Comparison of ENCODE assay signal across 15 cellular contexts in the genomic region with DNA sequence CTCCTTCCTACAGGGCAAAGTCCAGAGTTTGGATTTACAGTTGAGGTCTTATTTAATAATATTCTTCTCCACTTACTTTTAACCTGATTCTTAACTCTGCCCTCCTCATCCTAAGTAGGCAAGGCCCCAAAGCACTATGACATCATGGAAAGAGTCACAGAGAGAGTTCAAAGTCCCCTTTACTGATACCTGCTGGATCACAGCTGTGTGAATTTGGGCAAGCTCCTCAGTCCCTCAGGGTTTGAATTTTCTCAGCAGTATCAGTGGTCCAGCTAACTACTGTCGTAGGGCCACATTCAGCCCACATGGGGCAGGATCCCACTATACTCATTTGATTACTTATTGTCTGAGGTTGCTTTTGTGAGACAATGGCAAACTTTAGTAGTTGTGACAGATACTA. TPM values are rescaled to one million over a fixed set of nuclear protein-coding genes. Genes with fewer than 3 reads are reported as not detected.
A peak's percentile ranks its signal among the peaks of the same experiment; 100 is the strongest.
DNase-seq lines count a peak whose midpoint lies in the region; ATAC-seq, FAIRE-seq and TF ChIP-seq lines count a peak whose summit lies in the region.
"Had no signal": no experiment of that assay in that cellular context is flagged by ENCODE, and none has a peak within 500 bp of the region (broad histone marks: within the 10 kb centered on the region; RNA-seq: fewer than 3 reads in every experiment).

No MANE protein-coding gene starts in this region.

- intact Hi-C loops in HepG2 (cut with micrococcal nuclease; ENCODE audit: unreplicated experiment), result no loop called here

- in situ Hi-C loops in HepG2 (cut with HindIII; ENCODE audit: extremely low pct_ligation_motif_present, low pct_unique_long_range_greater_than_20kb), result no loop called here

- no peaks in the 10 kb centered on the region for H3K79me2 ChIP-seq in HepG2 (ENCODE audit: insufficient read depth, low read length)

- H3K9ac ChIP-seq in HepG2 (ENCODE audit: insufficient read depth, low read depth, low read length), result no peak overlapping the region

- H2AFZ ChIP-seq in HepG2 (ENCODE audit: low read length), result no peak overlapping the region

- CTCF ChIA-PET in HepG2 (lab: Yijun Ruan, JAX; ENCODE audit: low intra/inter-chr PET ratio, low total read pairs), result no interaction called here

- H3K27me3 ChIP-seq in HepG2 (ENCODE audit: control insufficient read depth in 1 of 2, insufficient read depth in 2 of 2, low read length in 2 of 2), result no peaks in the 10 kb centered on the region
- H3K27me3 ChIP-seq: foreskin keratinocyte, sigmoid colon, upper lobe of left lung had no signal

- TF ChIP-seq EP300 in HepG2 (IDR thresholded peaks at IDR 0.05; ENCODE audit: low read depth in 2 of 2, low read length in 2 of 2) (no peak), HepG2 (CRISPR knock-in tag; IDR thresholded peaks at IDR 0.05; ENCODE audit: borderline replicate concordance) (no peak)

- H3K9me3 ChIP-seq in HepG2 (ENCODE audit: low read length), result no peaks in the 10 kb centered on the region
- H3K9me3 ChIP-seq: sigmoid colon had no signal

- FAIRE-seq in HepG2 (lab: Jason Lieb, UNC), result no peak
- FAIRE-seq: GM12891 had no signal

- peak; percentile 78 for ATAC-seq in GM18858 (IDR thresholded peaks at IDR 0.05; ENCODE audit: unreplicated experiment)
- peak; percentile 66 for ATAC-seq in GM21423 (IDR thresholded peaks at IDR 0.05; ENCODE audit: unreplicated experiment)
- ATAC-seq in HG03159 (IDR thresholded peaks at IDR 0.05; ENCODE audit: unreplicated experiment), result peak; percentile 73
- no peak; the same call in 2 of the 3 replicates for ATAC-seq in HepG2
- ATAC-seq: foreskin keratinocyte had no signal

- no peaks in the 10 kb centered on the region for H4K20me1 ChIP-seq in HepG2 (ENCODE audit: insufficient read depth, low read length)

- H3K4me1 ChIP-seq in HepG2 (ENCODE audit: insufficient read depth, low read length), result peaks cover 13% of the 10 kb centered on the region; the same call in 1 of the 2 replicates
- H3K4me1 ChIP-seq: foreskin keratinocyte, sigmoid colon, upper lobe of left lung had no signal

- H3K4me3 ChIP-seq in HepG2 (replicated peaks in 1 of 3; ENCODE audit: insufficient read depth in 1 of 3, low read depth in 2 of 3, low read length in 3 of 3), result no peak overlapping the region
- H3K4me3 ChIP-seq: sigmoid colon, upper lobe of left lung had no signal

- no peak overlapping the region for H3K4me2 ChIP-seq in HepG2 (ENCODE audit: low read depth, low read length)

- H3K27ac ChIP-seq in HepG2 (ENCODE audit: extremely low read length, insufficient read depth, low read length), result no peak overlapping the region
- H3K27ac ChIP-seq: foreskin keratinocyte, sigmoid colon, upper lobe of left lung had no signal

- TF ChIP-seq RAD21 in HepG2 (CRISPR knock-in tag; IDR thresholded peaks at IDR 0.05), result no peak

- POLR2A ChIA-PET in HepG2 (lab: Yijun Ruan, JAX), result no interaction called here

- DNase-seq in HepG2 (ENCODE audit: low spot score), result peak; percentile 42
- no peak for DNase-seq in cerebellar cortex (ENCODE audit: low spot score)
- DNase-seq in stimulated activated CD4-positive, alpha-beta T cell treated with anti-CD3 and anti-CD28 coated beads, Interleukin-2, amount 100 ng/mL, for 48 hours, result no peak
- no peak for DNase-seq in NOMO-1 treated with dmso at 0.1 percent for 144 hours (lab: John Stamatoyannopoulos, UW; ENCODE audit: unreplicated experiment)
- DNase-seq: activated B cell treated with CpG ODN at 0.5 μM for 24 hours; foreskin keratinocyte; MM.1S; RPMI8226; sigmoid colon; stimulated activated CD4-positive, alpha-beta T cell treated with anti-CD3 and anti-CD28 coated beads, Interleukin-4, amount 100 ng/mL, for 4 hours; upper lobe of left lung had no signal

- TF ChIP-seq CTCF in HepG2 (CRISPR knock-in tag; IDR thresholded peaks at IDR 0.05), result no peak

- WGBS in HepG2 (ENCODE audit: low lambda C conversion rate), result 100% methylated on average over 1 of the region's 1 CpG

- BruUV-seq in HepG2 (replicated peaks; lab: Mats Ljungman, UMichigan), result no TSS peak

- peaks cover 17 to 41% of the 10 kb centered on the region in 2 experiments for H3K36me3 ChIP-seq in HepG2 (replicated peaks in 1 of 2; ENCODE audit: control insufficient read depth in 1 of 2, insufficient read depth in 2 of 2, low read length in 2 of 2)

- no peak for TF ChIP-seq POLR2A in HepG2 (IDR thresholded peaks at IDR 0.05; ENCODE audit: insufficient read depth in 1 of 2, low read depth in 2 of 2, low read length in 2 of 2)

TF ChIP-seq in HepG2, 621 proteins besides CTCF, POLR2A, EP300 and RAD21:
- TF ChIP-seq ZBTB21 (CRISPR knock-in tag; IDR thresholded peaks at IDR 0.05) (peak; percentile 77; the same call in 1 of the 2 replicates), CREB1 (IDR thresholded peaks at IDR 0.05) (no peak), CREB1 (CRISPR knock-in tag; IDR thresholded peaks at IDR 0.05) (peak; percentile 63; the same call in 1 of the 2 replicates), ZNF616 (CRISPR knock-in tag; IDR thresholded peaks at IDR 0.05; ENCODE audit: low read depth) (no peak), HNF4A (CRISPR knock-in tag; IDR thresholded peaks at IDR 0.05) (peak; percentile 22; the same call in 1 of the 2 replicates)

RNA-seq across cellular contexts. Expression of a gene that starts 16.0 kb away (rescaled TPM):
- 45.8 and 77.2 TPM in 2 replicates for total RNA-seq in HepG2 (2016; rRNA removed; fragmentation: Illumina TruSeq; extraction: Trizol)
- total RNA-seq in HepG2 (2016; cell fraction: cytosol; rRNA removed; fragmentation: Illumina TruSeq; extraction: Trizol; ENCODE audit: low read depth), result 20.0 and 24.3 TPM in 2 replicates
- total RNA-seq in HepG2 (2016; cell fraction: insoluble cytoplasmic fraction; rRNA removed; fragmentation: Illumina TruSeq; extraction: Trizol), result 48.2 and 77.6 TPM in 2 replicates
- total RNA-seq in HepG2 (2016; cell fraction: membrane; rRNA removed; fragmentation: Illumina TruSeq; extraction: Trizol), result 55.2 and 64.7 TPM in 2 replicates
- total RNA-seq in HepG2 (2016; cell fraction: nucleus; rRNA removed; fragmentation: Illumina TruSeq; extraction: Trizol), result 23.1 and 25.9 TPM in 2 replicates
- polyA plus RNA-seq in HepG2 (2011; rRNA removed), result 11.7 and 17.6 TPM in 2 replicates
- polyA plus RNA-seq in HepG2 (2011; cell fraction: cytosol; rRNA removed), result 7.5 and 11.1 TPM in 2 replicates
- polyA plus RNA-seq in HepG2 (2011; cell fraction: nucleus; rRNA removed), result 5.8 and 6.9 TPM in 2 replicates
- 18.2 and 30.2 TPM in 2 replicates for polyA plus RNA-seq in HepG2 (2012)
- 45.2 and 48.7 TPM in 2 replicates for polyA plus RNA-seq in HepG2 (2016; cell fraction: cytosol; fragmentation: Illumina TruSeq; extraction: Trizol; ENCODE audit: low read depth)
- polyA plus RNA-seq in HepG2 (2016; cell fraction: insoluble cytoplasmic fraction; fragmentation: Illumina TruSeq; extraction: Trizol; ENCODE audit: low read depth), result 88.2 and 89.8 TPM in 2 replicates
- polyA plus RNA-seq in HepG2 (2016; cell fraction: membrane; fragmentation: Illumina TruSeq; extraction: Trizol; ENCODE audit: low read depth), result 62.5 and 75.3 TPM in 2 replicates
- polyA plus RNA-seq in HepG2 (2016; cell fraction: nucleus; fragmentation: Illumina TruSeq; extraction: Trizol; ENCODE audit: insufficient read depth, low read depth), result 41.1 and 43.4 TPM in 2 replicates
- 7.4 and 14.2 TPM in 2 replicates for polyA minus RNA-seq in HepG2 (2011; rRNA and poly(A)+ RNA removed; ENCODE audit: low replicate concordance)
- polyA minus RNA-seq in HepG2 (2011; cell fraction: cytosol; rRNA and poly(A)+ RNA removed), result 8.8 and 10.0 TPM in 2 replicates
- 29.8 and 29.9 TPM in 2 replicates for polyA minus RNA-seq in HepG2 (2011; cell fraction: nucleus; rRNA and poly(A)+ RNA removed)

RNA-seq across cellular contexts. Expression of a gene that starts 16.1 kb away (rescaled TPM):
- 115 and 203 TPM in 2 replicates for total RNA-seq in HepG2 (2016; rRNA removed; fragmentation: Illumina TruSeq; extraction: Trizol)
- total RNA-seq in HepG2 (2016; cell fraction: cytosol; rRNA removed; fragmentation: Illumina TruSeq; extraction: Trizol; ENCODE audit: low read depth), result 11.6 and 13.0 TPM in 2 replicates
- total RNA-seq in HepG2 (2016; cell fraction: insoluble cytoplasmic fraction; rRNA removed; fragmentation: Illumina TruSeq; extraction: Trizol), result 115 and 198 TPM in 2 replicates
- total RNA-seq in HepG2 (2016; cell fraction: membrane; rRNA removed; fragmentation: Illumina TruSeq; extraction: Trizol), result 40.3 and 47.4 TPM in 2 replicates
- total RNA-seq in HepG2 (2016; cell fraction: nucleus; rRNA removed; fragmentation: Illumina TruSeq; extraction: Trizol), result 55.8 and 62.4 TPM in 2 replicates
- 149 and 211 TPM in 2 replicates for polyA plus RNA-seq in HepG2 (2011; rRNA removed)
- polyA plus RNA-seq in HepG2 (2011; cell fraction: cytosol; rRNA removed), result 82.6 and 124 TPM in 2 replicates
- polyA plus RNA-seq in HepG2 (2011; cell fraction: nucleus; rRNA removed), result 63.1 and 80.9 TPM in 2 replicates
- polyA plus RNA-seq in HepG2 (2012), result 110 and 119 TPM in 2 replicates
- 11.6 and 11.8 TPM in 2 replicates for polyA plus RNA-seq in HepG2 (2016; cell fraction: cytosol; fragmentation: Illumina TruSeq; extraction: Trizol; ENCODE audit: low read depth)
- 192 and 213 TPM in 2 replicates for polyA plus RNA-seq in HepG2 (2016; cell fraction: insoluble cytoplasmic fraction; fragmentation: Illumina TruSeq; extraction: Trizol; ENCODE audit: low read depth)
- 38.2 and 41.7 TPM in 2 replicates for polyA plus RNA-seq in HepG2 (2016; cell fraction: membrane; fragmentation: Illumina TruSeq; extraction: Trizol; ENCODE audit: low read depth)
- 103 and 104 TPM in 2 replicates for polyA plus RNA-seq in HepG2 (2016; cell fraction: nucleus; fragmentation: Illumina TruSeq; extraction: Trizol; ENCODE audit: insufficient read depth, low read depth)
- polyA minus RNA-seq in HepG2 (2011; rRNA and poly(A)+ RNA removed; ENCODE audit: low replicate concordance), result 13.3 and 37.8 TPM in 2 replicates
- polyA minus RNA-seq in HepG2 (2011; cell fraction: cytosol; rRNA and poly(A)+ RNA removed), result 59.3 and 73.9 TPM in 2 replicates
- 51.9 and 74.7 TPM in 2 replicates for polyA minus RNA-seq in HepG2 (2011; cell fraction: nucleus; rRNA and poly(A)+ RNA removed)
